Comparison of ENCODE assay signal across 8 cellular contexts in genomic region chr7:99472561-99473314, GRCh38. TPM values are rescaled to one million over a fixed set of nuclear protein-coding genes. Genes with fewer than 3 reads are reported as not detected.
DNase-seq lines count a peak whose midpoint lies in the region; ATAC-seq and TF ChIP-seq lines count a peak whose summit lies in the region.

Gene ZNF789, plus strand, starts transcription at chr7:99472890. Its CDS starts 3,567 bp downstream, at chr7:99476457.

- H3K4me3 ChIP-seq in GM06990 (replicated peaks; ENCODE audit: low read depth, low read length), result peak within 1 kb of the TSS; percentile 95

- H3K27me3 Mint-ChIP-seq in activated naive CD4-positive, alpha-beta T cell treated with anti-CD3 and anti-CD28 coated beads, Interleukin-2, amount 50 U/mL, for 24 hours, result no peaks in the 10 kb centered on the region

- H3K27ac ChIP-seq in temporal lobe (ENCODE audit: low read depth, low read length), result peak within 1 kb of the TSS; percentile 52

- H3K36me3 Mint-ChIP-seq in activated naive CD4-positive, alpha-beta T cell treated with anti-CD3 and anti-CD28 coated beads, Interleukin-2, amount 50 U/mL, for 24 hours, result peaks cover 2% of the 10 kb centered on the region

- H3K27ac Mint-ChIP-seq in activated naive CD4-positive, alpha-beta T cell treated with anti-CD3 and anti-CD28 coated beads, Interleukin-2, amount 50 U/mL, for 24 hours, result peak within 1 kb of the TSS; percentile 97

- peaks cover 1% of the 10 kb centered on the region for H3K36me3 ChIP-seq in GM06990 (ENCODE audit: control insufficient read depth, insufficient read depth, low read length)

- ATAC-seq in HG02588 (IDR thresholded peaks at IDR 0.05; ENCODE audit: unreplicated experiment) (peak; percentile 95), SK-N-SH treated with all-trans-retinoic acid at 6 μM for 48 hours (peak; percentile 98)

- H3K4me3 Mint-ChIP-seq in activated naive CD4-positive, alpha-beta T cell treated with anti-CD3 and anti-CD28 coated beads, Interleukin-2, amount 50 U/mL, for 24 hours, result peak within 1 kb of the TSS; percentile 96

- no peak for TF ChIP-seq CTCF in GM06990 (IDR thresholded peaks at IDR 0.05; ENCODE audit: insufficient read depth, low read length, poor library complexity, severe bottlenecking)

- no peaks in the 10 kb centered on the region for H3K9me3 Mint-ChIP-seq in activated naive CD4-positive, alpha-beta T cell treated with anti-CD3 and anti-CD28 coated beads, Interleukin-2, amount 50 U/mL, for 24 hours

- no peaks in the 10 kb centered on the region for H3K27me3 ChIP-seq in GM06990 (replicated peaks; ENCODE audit: control insufficient read depth, insufficient read depth, low read length)

- H3K4me1 Mint-ChIP-seq in activated naive CD4-positive, alpha-beta T cell treated with anti-CD3 and anti-CD28 coated beads, Interleukin-2, amount 50 U/mL, for 24 hours, result peaks cover 39% of the 10 kb centered on the region

- DNase-seq in GM06990 (ENCODE audit: extremely low read depth, insufficient read length) (peak; percentile 95), NCI-H1092 (lab: John Stamatoyannopoulos, UW) (peak; percentile 98), globus pallidus (ENCODE audit: low spot score) (peak; percentile 95), nucleus accumbens (lab: John Stamatoyannopoulos, UW) (peak; percentile 62 to 99 (median 95))

TF ChIP-seq in SK-N-SH treated with all-trans-retinoic acid at 6 μM for 48 hours, 23 proteins besides CTCF, POLR2A, EP300 and RAD21:
- no peak for TF ChIP-seq OSR1 (CRISPR knock-in tag; IDR thresholded peaks at IDR 0.05)
- TF ChIP-seq GLIS3 (CRISPR knock-in tag; IDR thresholded peaks at IDR 0.05), result no peak
- TF ChIP-seq, protein P1, sequence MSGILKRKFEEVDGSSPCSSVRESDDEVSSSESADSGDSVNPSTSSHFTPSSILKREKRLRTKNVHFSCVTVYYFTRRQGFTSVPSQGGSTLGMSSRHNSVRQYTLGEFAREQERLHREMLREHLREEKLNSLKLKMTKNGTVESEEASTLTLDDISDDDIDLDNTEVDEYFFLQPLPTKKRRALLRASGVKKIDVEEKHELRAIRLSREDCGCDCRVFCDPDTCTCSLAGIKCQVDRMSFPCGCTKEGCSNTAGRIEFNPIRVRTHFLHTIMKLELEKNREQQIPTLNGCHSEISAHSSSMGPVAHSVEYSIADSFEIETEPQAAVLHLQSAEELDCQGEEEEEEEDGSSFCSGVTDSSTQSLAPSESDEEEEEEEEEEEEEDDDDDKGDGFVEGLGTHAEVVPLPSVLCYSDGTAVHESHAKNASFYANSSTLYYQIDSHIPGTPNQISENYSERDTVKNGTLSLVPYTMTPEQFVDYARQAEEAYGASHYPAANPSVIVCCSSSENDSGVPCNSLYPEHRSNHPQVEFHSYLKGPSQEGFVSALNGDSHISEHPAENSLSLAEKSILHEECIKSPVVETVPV (CRISPR knock-in tag; IDR thresholded peaks at IDR 0.05), result no peak
- no peak for TF ChIP-seq ZNF70 (CRISPR knock-in tag; IDR thresholded peaks at IDR 0.05)
- TF ChIP-seq TOX (CRISPR knock-in tag; IDR thresholded peaks at IDR 0.05; ENCODE audit: borderline replicate concordance), result no peak
- no peak for TF ChIP-seq RARB (CRISPR knock-in tag; IDR thresholded peaks at IDR 0.05)
- no peak for TF ChIP-seq ISL1 (CRISPR knock-in tag; IDR thresholded peaks at IDR 0.05)
- TF ChIP-seq BACH2 (CRISPR knock-in tag; IDR thresholded peaks at IDR 0.05; ENCODE audit: borderline replicate concordance), result no peak
- TF ChIP-seq ZNF8 (CRISPR knock-in tag; IDR thresholded peaks at IDR 0.05), result no peak
- TF ChIP-seq ZNF565 (CRISPR knock-in tag; conservative IDR thresholded peaks at IDR 0.05; ENCODE audit: low read depth), result no peak
- no peak for TF ChIP-seq ESRRG (CRISPR knock-in tag; IDR thresholded peaks at IDR 0.05)
- TF ChIP-seq CSDC2 (CRISPR knock-in tag; IDR thresholded peaks at IDR 0.05), result no peak
- TF ChIP-seq POU6F1 (CRISPR knock-in tag; IDR thresholded peaks at IDR 0.05; ENCODE audit: borderline replicate concordance, low read depth), result no peak
- TF ChIP-seq ZFP30 (CRISPR knock-in tag; IDR thresholded peaks at IDR 0.05), result no peak
- TF ChIP-seq ZFP3 (CRISPR knock-in tag; IDR thresholded peaks at IDR 0.05), result no peak
- no peak for TF ChIP-seq PPARA (CRISPR knock-in tag; IDR thresholded peaks at IDR 0.05; ENCODE audit: borderline replicate concordance)
- no peak for TF ChIP-seq ZC3H10 (CRISPR knock-in tag; IDR thresholded peaks at IDR 0.05)
- TF ChIP-seq TCF4 (CRISPR knock-in tag; IDR thresholded peaks at IDR 0.05; ENCODE audit: borderline replicate concordance), result no peak

RNA-seq across cellular contexts. Expression of gene ZNF789, which starts in this region (rescaled TPM):
- total RNA-seq in temporal lobe, result 19.2 TPM

Comparison
In these comparisons a context has a peak if more than half of its experiments do, and no peak if none do; other contexts are left out.
1. Peak in every context shown above with its lines: DNase-seq, ATAC-seq, H3K4me3 ChIP-seq and H3K27ac ChIP-seq.